In the genomic region with DNA sequence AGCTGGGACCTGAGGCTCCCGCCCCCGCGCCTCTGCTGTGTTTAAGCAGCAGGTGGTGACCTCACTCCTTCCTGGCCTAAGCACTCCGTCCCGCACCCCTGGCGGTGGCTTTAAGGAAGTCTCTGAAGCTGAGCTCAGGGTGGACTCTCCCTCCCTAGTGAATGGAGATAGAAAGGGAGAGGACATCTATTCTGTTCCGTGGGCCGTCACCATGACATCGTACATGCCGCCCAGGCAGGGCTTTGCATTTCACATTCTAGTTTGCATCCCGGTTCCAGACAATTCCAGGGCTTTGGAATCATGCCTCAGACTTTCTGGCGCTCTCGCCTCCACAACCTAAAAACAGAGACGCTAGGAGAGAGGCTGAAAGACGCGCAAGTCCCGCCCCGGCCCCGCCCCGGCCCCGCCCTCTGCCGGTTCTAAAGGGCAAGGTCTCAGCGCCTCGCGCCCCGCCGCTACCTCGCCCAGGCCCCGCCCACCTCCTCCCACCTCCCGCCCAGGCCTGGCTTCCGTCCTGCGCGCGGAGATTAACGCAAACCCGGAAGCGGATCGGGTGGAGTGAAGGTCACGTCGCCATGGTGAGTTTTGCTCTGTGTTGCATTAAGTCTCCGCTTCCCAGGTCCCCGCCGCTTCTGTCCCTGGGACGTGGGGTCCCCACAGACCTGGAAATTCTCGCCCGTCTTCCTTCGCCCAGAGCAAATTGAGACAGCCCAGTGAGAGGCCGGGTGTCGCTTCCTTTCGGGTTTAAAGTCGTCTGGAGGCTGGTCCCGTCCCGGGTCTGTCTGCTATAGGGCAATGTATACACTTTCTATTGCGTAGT, we compare ENCODE assay signal across 8 cellular contexts. TPM values are rescaled to one million over a fixed set of nuclear protein-coding genes. Genes with fewer than 3 reads are reported as not detected.
DNase-seq lines count a peak whose midpoint lies in the region; ATAC-seq, FAIRE-seq and TF ChIP-seq lines count a peak whose summit lies in the region.

A gene (plus strand): TSS at position 535 of the 820 bp plus-strand sequence. CDS start 15,617 bp downstream, outside the sequence.

- H3K23ac ChIP-seq in H1 (ENCODE audit: insufficient read length): no peak within 1 kb of the TSS

- no peak within 1 kb of the TSS for H3K4ac ChIP-seq in H1 (replicated peaks; ENCODE audit: insufficient read length, low read depth, low read length)

- 0 out of 2 replicates have a peak within 1 kb of the TSS, but pooled peaks have one; percentile 68 for H2BK12ac ChIP-seq in H1 (ENCODE audit: low read depth, low read length)

- peak within 1 kb of the TSS; percentile 54 to 69 (median 60) for H3K9ac ChIP-seq in H1 (replicated peaks in 1 of 4; ENCODE audit: extremely low read depth in 1 of 4, low read depth in 3 of 4, low read length in 3 of 4)

- no peaks in the 10 kb centered on the region for H3K36me3 ChIP-seq in H1 (ENCODE audit: control insufficient read depth in 2 of 4, insufficient read depth in 4 of 4, low read length in 3 of 4)

- TF ChIP-seq POLR2A in H1 (IDR thresholded peaks at IDR 0.05; ENCODE audit: control extremely low read depth in 1 of 2, low read depth in 2 of 2, low read length in 2 of 2): peak; percentile 26 to 40; a peak in 2 of 3 replicates

- 2% methylated on average over 46 of the region's 54 CpGs; no CpG with 5 or more reads in 1 of the 2 experiments for WGBS in H1 (ENCODE audit: extremely low coverage in 1 of 2, insufficient coverage in 1 of 2, insufficient read length in 1 of 2, insufficient replicate concordance in 2 of 2, low coverage in 1 of 2, low lambda C conversion rate in 2 of 2, missing lambda C conversion rate in 1 of 2), 2 experiments

- peak; percentile 88 for ATAC-seq in GM19463 (IDR thresholded peaks at IDR 0.05; ENCODE audit: unreplicated experiment)
- ATAC-seq in activated CD8-positive, alpha-beta memory T cell treated with anti-CD3 and anti-CD28 coated beads, Interleukin-2, amount 10 ng/mL, durations not matched to agents 7 days and 5 days: peak; percentile 91

- no peak for FAIRE-seq in H1 (lab: Jason Lieb, UNC)

- peak within 1 kb of the TSS; percentile 96 for H3K4me3 Mint-ChIP-seq in activated CD8-positive, alpha-beta memory T cell treated with anti-CD3 and anti-CD28 coated beads, Interleukin-2, amount 10 ng/mL, durations not matched to agents 7 days and 5 days

- DNase-seq in CMK (ENCODE audit: low read depth) (peak; percentile 95), HS-27A (ENCODE audit: low read depth) (peak; percentile 55), NOMO-1 (lab: John Stamatoyannopoulos, UW; ENCODE audit: unreplicated experiment in 2 of 2) (peak; percentile 90 to 95), H1 (ENCODE audit: low read depth in 1 of 2, low spot score in 2 of 2) (peak; percentile 84 to 90), mesenteric fat pad (ENCODE audit: low spot score) (peak; percentile 99)
- DNase-seq in activated CD8-positive, alpha-beta memory T cell treated with anti-CD3 and anti-CD28 coated beads, Interleukin-2, amount 10 ng/mL, durations not matched to agents 7 days and 5 days: peak; percentile 98
- DNase-seq in stimulated activated CD8-positive, alpha-beta memory T cell treated with anti-CD3 and anti-CD28 coated beads, Interleukin-15, amount 100 ng/mL, for 1 hour (ENCODE audit: low read depth): peak; percentile 97

- H2BK15ac ChIP-seq in H1 (ENCODE audit: low read length): no peak within 1 kb of the TSS

- H3K4me3 ChIP-seq in H1 (ENCODE audit: extremely low read depth in 1 of 4, insufficient read depth in 2 of 4, low read depth in 3 of 4, low read length in 4 of 4): peak within 1 kb of the TSS; percentile 62 to 89 (median 87)

- no peaks in the 10 kb centered on the region for H3K9me3 ChIP-seq in H1 (ENCODE audit: insufficient read depth in 2 of 2, low read depth in 1 of 2, low read length in 1 of 2)

- peaks cover 12% of the 10 kb centered on the region for H3K9me3 Mint-ChIP-seq in activated CD8-positive, alpha-beta memory T cell treated with anti-CD3 and anti-CD28 coated beads, Interleukin-2, amount 10 ng/mL, durations not matched to agents 7 days and 5 days (ENCODE audit: low read depth)

- TF ChIP-seq CTCF in H1 (IDR thresholded peaks at IDR 0.05; ENCODE audit: control extremely low read depth in 1 of 3, insufficient read depth in 1 of 3, low read depth in 1 of 3, low read length in 3 of 3): peak; percentile 59 to 83 (median 73)

- H3K56ac ChIP-seq in H1 (replicated peaks; ENCODE audit: insufficient read length, low read depth, low read length): no peak within 1 kb of the TSS

- peak within 1 kb of the TSS; percentile 93 for H2BK5ac ChIP-seq in H1 (ENCODE audit: low read depth, low read length)

- no peak within 1 kb of the TSS for H2BK20ac ChIP-seq in H1 (ENCODE audit: low read length)

- H4K5ac ChIP-seq in H1 (ENCODE audit: insufficient read length, low read depth, low read length): peak within 1 kb of the TSS; percentile 62

- H2AFZ ChIP-seq in H1 (ENCODE audit: low read length): peak within 1 kb of the TSS; percentile 97

- H3K36me3 Mint-ChIP-seq in activated CD8-positive, alpha-beta memory T cell treated with anti-CD3 and anti-CD28 coated beads, Interleukin-2, amount 10 ng/mL, durations not matched to agents 7 days and 5 days: peaks cover 39% of the 10 kb centered on the region

- no peak within 1 kb of the TSS for H3K14ac ChIP-seq in H1 (ENCODE audit: insufficient read length)

- POLR2A ChIA-PET in H1 (lab: Charles Lee; ENCODE audit: partially characterized antibody): interaction anchor here (0.8 to 1.0 kb wide), 2 partner anchors 11 to 42 kb away, joined by 3 to 4 read pairs; no protein-coding TSS in a partner anchor

- peak within 1 kb of the TSS; percentile 75; the same call in 1 of the 2 replicates for H4K8ac ChIP-seq in H1 (ENCODE audit: extremely low read depth, insufficient read depth, low read length)

- no peaks in the 10 kb centered on the region for H3K79me1 ChIP-seq in H1 (ENCODE audit: low read depth, low read length)

- H3K4me1 Mint-ChIP-seq in activated CD8-positive, alpha-beta memory T cell treated with anti-CD3 and anti-CD28 coated beads, Interleukin-2, amount 10 ng/mL, durations not matched to agents 7 days and 5 days: peaks cover 21% of the 10 kb centered on the region

- peak; percentile 37 to 53; a peak in 3 of 4 replicates for TF ChIP-seq RAD21 in H1 (IDR thresholded peaks at IDR 0.05 in 1 of 2, conservative IDR thresholded peaks at IDR 0.05 in 1 of 2; ENCODE audit: low read depth in 2 of 2, low read length in 2 of 2)

- H3K27me3 ChIP-seq in H1 (replicated peaks in 1 of 4; ENCODE audit: control insufficient read depth in 3 of 4, extremely low read depth in 1 of 4, insufficient read depth in 3 of 4, low read length in 3 of 4): no peaks in the 10 kb centered on the region

- H3K4me1 ChIP-seq in H1 (replicated peaks in 1 of 4; ENCODE audit: control insufficient read depth in 3 of 4, insufficient read depth in 4 of 4, low read length in 3 of 4): peaks cover 0 to 2% (median 0%) of the 10 kb centered on the region in 4 experiments; a peak in 3 of 7 replicates

- CTCF ChIA-PET in activated CD8-positive, alpha-beta memory T cell treated with anti-CD3 and anti-CD28 coated beads, Interleukin-2, amount 10 ng/mL, durations not matched to agents 7 days and 5 days (lab: Charles Lee): interaction anchor here (0.7 to 0.8 kb wide), 2 partner anchors 14 to 24 kb away, joined by 3 read pairs; no protein-coding TSS in a partner anchor
- CTCF ChIA-PET in H1 (lab: Charles Lee; ENCODE audit: partially characterized antibody): interaction anchor here (0.7 to 1.3 kb wide), 7 partner anchors 9 to 200 kb away, joined by 3 to 5 read pairs (median 4); no protein-coding TSS in a partner anchor

- no peak within 1 kb of the TSS for H2BK120ac ChIP-seq in H1 (replicated peaks; ENCODE audit: low read depth, low read length)

- peak within 1 kb of the TSS; percentile 66 to 95 for H3K4me2 ChIP-seq in H1 (ENCODE audit: insufficient read depth in 1 of 2, low read depth in 2 of 2, low read length in 2 of 2)

- H3K27me3 Mint-ChIP-seq in activated CD8-positive, alpha-beta memory T cell treated with anti-CD3 and anti-CD28 coated beads, Interleukin-2, amount 10 ng/mL, durations not matched to agents 7 days and 5 days: no peaks in the 10 kb centered on the region

- H3K18ac ChIP-seq in H1 (ENCODE audit: extremely low read depth, low read length): peak within 1 kb of the TSS; percentile 60

- TF ChIP-seq EP300 in H1 (IDR thresholded peaks at IDR 0.05; ENCODE audit: borderline replicate concordance in 1 of 2, low read depth in 2 of 2, low read length in 2 of 2): no peak

- peaks cover 0 to 9% of the 10 kb centered on the region in 2 experiments; a peak in 2 of 4 replicates for H3K79me2 ChIP-seq in H1 (ENCODE audit: control insufficient read depth in 1 of 2, insufficient read depth in 2 of 2, low read length in 2 of 2)

- H2AK5ac ChIP-seq in H1 (ENCODE audit: low read depth, low read length): no peak within 1 kb of the TSS

- H4K20me1 ChIP-seq in H1 (replicated peaks in 1 of 2; ENCODE audit: control insufficient read depth in 1 of 2, insufficient read depth in 2 of 2, low read length in 2 of 2): peaks cover 0 to 2% of the 10 kb centered on the region in 2 experiments

- peaks cover 5% of the 10 kb centered on the region; the same call in 1 of the 2 replicates for H3K23me2 ChIP-seq in H1 (ENCODE audit: low read depth, low read length)

- H4K91ac ChIP-seq in H1 (replicated peaks; ENCODE audit: insufficient read length, low read length): peak within 1 kb of the TSS; percentile 65

- peak within 1 kb of the TSS; percentile 63; the same call in 1 of the 2 replicates for H3K27ac ChIP-seq in H1 (ENCODE audit: low read depth, low read length)

- peak within 1 kb of the TSS; percentile 96 for H3K27ac Mint-ChIP-seq in activated CD8-positive, alpha-beta memory T cell treated with anti-CD3 and anti-CD28 coated beads, Interleukin-2, amount 10 ng/mL, durations not matched to agents 7 days and 5 days

TF ChIP-seq in H1, 55 proteins besides CTCF, POLR2A, EP300 and RAD21 (continues in another document):
- TF ChIP-seq BRCA1 (IDR thresholded peaks at IDR 0.05; ENCODE audit: low read depth, low read length): no peak
- TF ChIP-seq JUND (IDR thresholded peaks at IDR 0.05; ENCODE audit: low read length): peak; percentile 83
- no peak for TF ChIP-seq CBX8 (IDR thresholded peaks at IDR 0.05; ENCODE audit: borderline replicate concordance, low read depth, low read length)
- TF ChIP-seq KDM4A (IDR thresholded peaks at IDR 0.05; ENCODE audit: low read depth, low read length, severe bottlenecking): peak; percentile 71

RNA-seq across cellular contexts. Expression of the gene that starts here (rescaled TPM):
- total RNA-seq in activated CD8-positive, alpha-beta memory T cell treated with anti-CD3 and anti-CD28 coated beads, Interleukin-2, amount 10 ng/mL, durations not matched to agents 7 days and 5 days: 10 to 100 TPM; 33.9 to 45.1 TPM
- total RNA-seq in H1 (2021; fragmentation: NEBNext Ultra II Directional; extraction: Animal tissue kit (Norgen Biotek cat#: 25700)): 23.1 and 25.9 TPM in 2 replicates
- 2.6 and 3.9 TPM in 2 replicates for polyA plus RNA-seq in H1 (2011; rRNA removed)
- polyA plus RNA-seq in H1 (2011; cell fraction: cytosol; rRNA removed): 5.3 TPM
- 2.9 TPM for polyA plus RNA-seq in H1 (2011; cell fraction: nucleus; rRNA removed)
- polyA plus RNA-seq in H1 (2012, experiment 1 of 2): 3.9 to 8.6 TPM (median 5.6 TPM) in 4 replicates
- polyA plus RNA-seq in H1 (2012, experiment 2 of 2): 0.87 TPM
- polyA plus RNA-seq in H1 (2013, experiment 1 of 2): 8.9 TPM
- 9.0 TPM for polyA plus RNA-seq in H1 (2013, experiment 2 of 2)
- 25.5 and 41.6 TPM in 2 replicates for polyA minus RNA-seq in H1 (2011; rRNA and poly(A)+ RNA removed)
- 16.7 TPM for polyA minus RNA-seq in H1 (2011; cell fraction: cytosol; rRNA and poly(A)+ RNA removed)
- polyA minus RNA-seq in H1 (2011; cell fraction: nucleus; rRNA and poly(A)+ RNA removed): 27.7 TPM
- 15.5 TPM for total RNA-seq in mesenteric fat pad

Comparison
In these comparisons a context has a peak if more than half of its experiments do, and no peak if none do; other contexts are left out.
1. Peak in every context shown above with its lines: DNase-seq, ATAC-seq, H3K4me3 ChIP-seq and H3K27ac ChIP-seq.